9 cellular contexts compared by ENCODE assay signal in genomic region chr16:58459344-58460218, GRCh38. TPM values are rescaled to one million over a fixed set of nuclear protein-coding genes. Genes with fewer than 3 reads are reported as not detected.
DNase-seq lines count a peak whose midpoint lies in the region; ATAC-seq, FAIRE-seq and TF ChIP-seq lines count a peak whose summit lies in the region.
"Had no signal": no experiment of that assay in that cellular context is flagged by ENCODE, and none has a peak within 500 bp of the region (broad histone marks: within the 10 kb centered on the region; RNA-seq: fewer than 3 reads in every experiment).

No MANE protein-coding gene starts in this region.

- H3K4me1 ChIP-seq in HepG2 (ENCODE audit: insufficient read depth, low read length) (peaks cover 52% of the 10 kb centered on the region), BE2C (peaks cover 12% of the 10 kb centered on the region; the same call in 1 of the 2 replicates)

- H3K9me3 ChIP-seq in HepG2 (ENCODE audit: low read length) (no peaks in the 10 kb centered on the region), BE2C (no peaks in the 10 kb centered on the region)

- TF ChIP-seq RAD21 in HepG2 (CRISPR knock-in tag; IDR thresholded peaks at IDR 0.05): no peak

- WGBS in HepG2 (ENCODE audit: low lambda C conversion rate): 51% methylated on average over 9 of the region's 9 CpGs

- no TSS peak for BruUV-seq in HepG2 (replicated peaks; lab: Mats Ljungman, UMichigan)

- no peaks in the 10 kb centered on the region for H3K79me2 ChIP-seq in HepG2 (ENCODE audit: insufficient read depth, low read length)

- no peaks in the 10 kb centered on the region for H3K36me3 Mint-ChIP-seq in WTC11
- H3K36me3 Mint-ChIP-seq: naive B cell had no signal

- H3K36me3 ChIP-seq in HepG2 (replicated peaks in 1 of 2; ENCODE audit: control insufficient read depth in 1 of 2, insufficient read depth in 2 of 2, low read length in 2 of 2) (no peaks in the 10 kb centered on the region), BE2C (no peaks in the 10 kb centered on the region)

- peak in 1 of 2 experiments; percentile 43; a peak in 1 of 4 replicates for TF ChIP-seq EP300 in HepG2 (IDR thresholded peaks at IDR 0.05; ENCODE audit: low read depth in 2 of 2, low read length in 2 of 2)
- no peak for TF ChIP-seq EP300 in HepG2 (CRISPR knock-in tag; IDR thresholded peaks at IDR 0.05; ENCODE audit: borderline replicate concordance)

- no peak overlapping the region for H3K27ac Mint-ChIP-seq in WTC11
- H3K27ac Mint-ChIP-seq: naive B cell had no signal

- TF ChIP-seq CTCF in HepG2 (CRISPR knock-in tag; IDR thresholded peaks at IDR 0.05) (no peak), BE2C (IDR thresholded peaks at IDR 0.05; ENCODE audit: low read depth, low read length) (no peak), WTC11 (IDR thresholded peaks at IDR 0.05) (no peak)

- H3K9me3 Mint-ChIP-seq in WTC11: no peaks in the 10 kb centered on the region
- H3K9me3 Mint-ChIP-seq: naive B cell had no signal

- H3K27me3 ChIP-seq in HepG2 (ENCODE audit: control insufficient read depth in 1 of 2, insufficient read depth in 2 of 2, low read length in 2 of 2): peaks cover 7 to 39% of the 10 kb centered on the region in 2 experiments
- peaks cover 12% of the 10 kb centered on the region for H3K27me3 ChIP-seq in BE2C

- no peak overlapping the region for H3K4me3 ChIP-seq in HepG2 (replicated peaks in 1 of 3; ENCODE audit: insufficient read depth in 1 of 3, low read depth in 2 of 3, low read length in 3 of 3)
- no peak overlapping the region for H3K4me3 ChIP-seq in BE2C (ENCODE audit: low read depth, low read length)

- no peak overlapping the region for H2AFZ ChIP-seq in HepG2 (ENCODE audit: low read length)

- no peak overlapping the region for H3K27ac ChIP-seq in HepG2 (ENCODE audit: extremely low read length, insufficient read depth, low read length)

- peak; percentile 77 for DNase-seq in AG08395 (ENCODE audit: low spot score)
- peak; percentile 18 for DNase-seq in activated T-helper 9 cell treated with anti-CD3 and anti-CD28 coated beads, Interleukin-2, amount 50 U/mL, for 16 hours (ENCODE audit: low read depth)
- DNase-seq in HepG2 (ENCODE audit: low spot score): peak; percentile 62
- no peak for DNase-seq in BE2C
- no peak for DNase-seq in WTC11 (ENCODE audit: low spot score)
- DNase-seq: naive B cell had no signal

- no peak overlapping the region for H3K4me2 ChIP-seq in HepG2 (ENCODE audit: low read depth, low read length)

- H3K4me1 Mint-ChIP-seq in WTC11: no peaks in the 10 kb centered on the region

- intact Hi-C loops in HepG2 (cut with micrococcal nuclease; ENCODE audit: unreplicated experiment): no loop called here

- POLR2A ChIA-PET in HepG2 (lab: Yijun Ruan, JAX) (no interaction called here), WTC11 (lab: Charles Lee) (no interaction called here)

- ATAC-seq in HG02884 (IDR thresholded peaks at IDR 0.05; ENCODE audit: unreplicated experiment): peak; percentile 57
- ATAC-seq in HepG2: no peak
- ATAC-seq in HG03460 (IDR thresholded peaks at IDR 0.05; ENCODE audit: unreplicated experiment): no peak
- ATAC-seq in HG03175 (IDR thresholded peaks at IDR 0.05; ENCODE audit: unreplicated experiment): no peak
- no peak for ATAC-seq in WTC11

- CTCF ChIA-PET in HepG2 (lab: Yijun Ruan, JAX; ENCODE audit: low intra/inter-chr PET ratio, low total read pairs): no interaction called here
- CTCF ChIA-PET in WTC11 (lab: Charles Lee): no interaction called here

- in situ Hi-C loops in HepG2 (cut with HindIII; ENCODE audit: extremely low pct_ligation_motif_present, low pct_unique_long_range_greater_than_20kb): no loop called here

- H3K9ac ChIP-seq in HepG2 (ENCODE audit: insufficient read depth, low read depth, low read length): no peak overlapping the region

- H3K27me3 Mint-ChIP-seq in WTC11 (ENCODE audit: low read depth): peaks cover 53% of the 10 kb centered on the region

- no peak overlapping the region for H3K4me3 Mint-ChIP-seq in WTC11
- H3K4me3 Mint-ChIP-seq: naive B cell had no signal

- no peak for TF ChIP-seq POLR2A in HepG2 (IDR thresholded peaks at IDR 0.05; ENCODE audit: insufficient read depth in 1 of 2, low read depth in 2 of 2, low read length in 2 of 2)

- no peak for FAIRE-seq in HepG2 (lab: Jason Lieb, UNC)

- no peaks in the 10 kb centered on the region; the same call in 1 of the 2 replicates for H4K20me1 ChIP-seq in HepG2 (ENCODE audit: insufficient read depth, low read length)

TF ChIP-seq in WTC11, 78 proteins besides CTCF, POLR2A, EP300 and RAD21 (continues in another document):
- TF ChIP-seq ZNF317 (CRISPR knock-in tag; IDR thresholded peaks at IDR 0.05; ENCODE audit: borderline replicate concordance, low read depth) (no peak), CREM (CRISPR knock-in tag; IDR thresholded peaks at IDR 0.05) (no peak), MAX (CRISPR knock-in tag; IDR thresholded peaks at IDR 0.05) (no peak)

RNA-seq across cellular contexts. Expression of gene NDRG4, which starts 40.4 kb away (rescaled TPM):
- total RNA-seq in HepG2 (2016; rRNA removed; fragmentation: Illumina TruSeq; extraction: Trizol) (1.6 and 1.7 TPM in 2 replicates), WTC11 (2021) (20.5 to 24.6 TPM (median 23.1 TPM) in 3 replicates)
- total RNA-seq in HepG2 (2016; cell fraction: cytosol; rRNA removed; fragmentation: Illumina TruSeq; extraction: Trizol; ENCODE audit: low read depth): 0.20 and 1.1 TPM in 2 replicates
- 1.5 and 2.0 TPM in 2 replicates for total RNA-seq in HepG2 (2016; cell fraction: insoluble cytoplasmic fraction; rRNA removed; fragmentation: Illumina TruSeq; extraction: Trizol)
- 1.7 and 1.8 TPM in 2 replicates for total RNA-seq in HepG2 (2016; cell fraction: membrane; rRNA removed; fragmentation: Illumina TruSeq; extraction: Trizol)
- total RNA-seq in HepG2 (2016; cell fraction: nucleus; rRNA removed; fragmentation: Illumina TruSeq; extraction: Trizol): 1.6 and 2.2 TPM in 2 replicates
- 1.8 and 2.7 TPM in 2 replicates for polyA plus RNA-seq in HepG2 (2011; rRNA removed)
- polyA plus RNA-seq in HepG2 (2011; cell fraction: cytosol; rRNA removed): 1.8 and 2.5 TPM in 2 replicates
- 17.0 and 17.7 TPM in 2 replicates for polyA plus RNA-seq in HepG2 (2011; cell fraction: nucleus; rRNA removed)
- 2.3 and 6.3 TPM in 2 replicates for polyA plus RNA-seq in HepG2 (2012)
- polyA plus RNA-seq in HepG2 (2016; cell fraction: cytosol; fragmentation: Illumina TruSeq; extraction: Trizol; ENCODE audit: low read depth): 0.41 and 0.49 TPM in 2 replicates
- polyA plus RNA-seq in HepG2 (2016; cell fraction: insoluble cytoplasmic fraction; fragmentation: Illumina TruSeq; extraction: Trizol; ENCODE audit: low read depth): 0.75 and 2.0 TPM in 2 replicates
- polyA plus RNA-seq in HepG2 (2016; cell fraction: membrane; fragmentation: Illumina TruSeq; extraction: Trizol; ENCODE audit: low read depth): 0.87 and 0.90 TPM in 2 replicates
- polyA plus RNA-seq in HepG2 (2016; cell fraction: nucleus; fragmentation: Illumina TruSeq; extraction: Trizol; ENCODE audit: insufficient read depth, low read depth): 2.5 TPM in 2 replicates
- polyA minus RNA-seq in HepG2 (2011; rRNA and poly(A)+ RNA removed; ENCODE audit: low replicate concordance): 0.07 and 9.4 TPM in 2 replicates
- polyA minus RNA-seq in HepG2 (2011; cell fraction: cytosol; rRNA and poly(A)+ RNA removed): 1.2 and 1.8 TPM in 2 replicates
- 3.3 and 6.0 TPM in 2 replicates for polyA minus RNA-seq in HepG2 (2011; cell fraction: nucleus; rRNA and poly(A)+ RNA removed)
- polyA plus RNA-seq in BE2C (2012; ENCODE audit: insufficient read depth, insufficient read length, low read depth): 108 TPM

RNA-seq across cellular contexts. Expression of gene SETD6, which starts 55.7 kb away (rescaled TPM):
- total RNA-seq in HepG2 (2016; rRNA removed; fragmentation: Illumina TruSeq; extraction: Trizol) (17.4 and 25.7 TPM in 2 replicates), WTC11 (2021) (34.0 to 41.1 TPM (median 35.0 TPM) in 3 replicates)
- 4.8 and 5.1 TPM in 2 replicates for total RNA-seq in HepG2 (2016; cell fraction: cytosol; rRNA removed; fragmentation: Illumina TruSeq; extraction: Trizol; ENCODE audit: low read depth)
- 17.1 and 29.4 TPM in 2 replicates for total RNA-seq in HepG2 (2016; cell fraction: insoluble cytoplasmic fraction; rRNA removed; fragmentation: Illumina TruSeq; extraction: Trizol)
- total RNA-seq in HepG2 (2016; cell fraction: membrane; rRNA removed; fragmentation: Illumina TruSeq; extraction: Trizol): 9.7 and 10.0 TPM in 2 replicates
- total RNA-seq in HepG2 (2016; cell fraction: nucleus; rRNA removed; fragmentation: Illumina TruSeq; extraction: Trizol): 32.2 and 34.9 TPM in 2 replicates
- 24.0 and 25.9 TPM in 2 replicates for polyA plus RNA-seq in HepG2 (2011; rRNA removed)
- 13.1 and 16.9 TPM in 2 replicates for polyA plus RNA-seq in HepG2 (2011; cell fraction: cytosol; rRNA removed)
- polyA plus RNA-seq in HepG2 (2011; cell fraction: nucleus; rRNA removed): 109 and 110 TPM in 2 replicates
- 25.0 and 25.7 TPM in 2 replicates for polyA plus RNA-seq in HepG2 (2012)
- polyA plus RNA-seq in HepG2 (2016; cell fraction: cytosol; fragmentation: Illumina TruSeq; extraction: Trizol; ENCODE audit: low read depth): 2.7 and 3.2 TPM in 2 replicates
- polyA plus RNA-seq in HepG2 (2016; cell fraction: insoluble cytoplasmic fraction; fragmentation: Illumina TruSeq; extraction: Trizol; ENCODE audit: low read depth): 13.8 and 15.8 TPM in 2 replicates
- polyA plus RNA-seq in HepG2 (2016; cell fraction: membrane; fragmentation: Illumina TruSeq; extraction: Trizol; ENCODE audit: low read depth): 4.6 and 4.9 TPM in 2 replicates
- polyA plus RNA-seq in HepG2 (2016; cell fraction: nucleus; fragmentation: Illumina TruSeq; extraction: Trizol; ENCODE audit: insufficient read depth, low read depth): 74.9 and 78.9 TPM in 2 replicates
- 26.6 and 40.3 TPM in 2 replicates for polyA minus RNA-seq in HepG2 (2011; rRNA and poly(A)+ RNA removed; ENCODE audit: low replicate concordance)
- 11.5 and 12.7 TPM in 2 replicates for polyA minus RNA-seq in HepG2 (2011; cell fraction: cytosol; rRNA and poly(A)+ RNA removed)
- 48.7 and 56.2 TPM in 2 replicates for polyA minus RNA-seq in HepG2 (2011; cell fraction: nucleus; rRNA and poly(A)+ RNA removed)
- 66.5 TPM for polyA plus RNA-seq in BE2C (2012; ENCODE audit: insufficient read depth, insufficient read length, low read depth)

Comparison
In these comparisons a context has a peak if more than half of its experiments do, and no peak if none do; other contexts are left out.
1. DNase-seq: peak in AG08395 (single experiment), activated T-helper 9 cell treated with anti-CD3 and anti-CD28 coated beads, Interleukin-2, amount 50 U/mL, for 16 hours (single experiment) and HepG2 (single experiment); none in BE2C (single experiment) and WTC11 (single experiment).